8 cellular contexts compared by ENCODE assay signal in the genomic region with DNA sequence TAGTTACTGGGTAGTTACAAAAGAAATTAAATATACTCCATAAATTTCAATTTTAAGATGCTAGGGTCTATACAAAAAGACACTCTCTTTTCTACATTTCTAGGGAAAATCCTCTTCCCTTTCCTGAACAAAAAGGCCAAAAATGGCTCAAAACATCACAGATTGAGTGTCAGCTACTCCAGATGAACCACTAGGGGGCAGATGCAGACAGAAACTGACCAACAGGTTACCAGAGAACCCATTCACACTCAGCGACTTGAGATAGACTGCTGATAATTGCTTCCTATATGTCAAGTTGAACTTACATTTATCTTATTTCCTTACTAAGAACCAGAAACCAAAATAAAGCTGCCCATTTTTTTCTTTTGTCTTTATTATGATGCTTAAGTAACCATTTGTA.
DNase-seq lines count a peak whose midpoint lies in the region; ATAC-seq, FAIRE-seq and TF ChIP-seq lines count a peak whose summit lies in the region.

No MANE protein-coding gene starts in this region.

- in situ Hi-C loops in mammary epithelial cell (cut with MboI; ENCODE audit: low sequenced_read_pairs in 2 of 2): no loop called here

- H3K4me3 ChIP-seq in mammary epithelial cell (replicated peaks in 1 of 3; ENCODE audit: insufficient read depth in 1 of 3, low read depth in 2 of 3, low read length in 3 of 3) (no peak overlapping the region), pancreas (no peak overlapping the region), esophagus squamous epithelium (no peak overlapping the region)

- DNase-seq in NCI-H345 (lab: John Stamatoyannopoulos, UW): peak; percentile 9
- no peak for DNase-seq in NCI-H345 treated with DMSO at 0.1 percent for 48 hours (lab: John Stamatoyannopoulos, UW; ENCODE audit: unreplicated experiment)
- peak; percentile 9 for DNase-seq in M059J (ENCODE audit: low read depth)
- peak; percentile 4 for DNase-seq in mammary epithelial cell
- no peak for DNase-seq in pancreas
- no peak for DNase-seq in activated CD8-positive, alpha-beta memory T cell treated with anti-CD3 and anti-CD28 coated beads, Interleukin-2, amount 50 U/mL, for 4 hours
- DNase-seq in esophagus squamous epithelium (lab: John Stamatoyannopoulos, UW): no peak
- DNase-seq in NCI-H526 treated with DMSO at 0.1 percent for 48 hours (lab: John Stamatoyannopoulos, UW): no peak

- CTCF ChIA-PET in mammary epithelial cell (lab: Charles Lee; ENCODE audit: low non-redundant PET): interaction anchor here (0.6 kb wide), 1 partner anchor 137 kb away, joined by 3 read pairs; no protein-coding TSS in a partner anchor

- TF ChIP-seq CTCF in mammary epithelial cell (conservative IDR thresholded peaks at IDR 0.05 in 1 of 2, IDR thresholded peaks at IDR 0.05 in 1 of 2; ENCODE audit: extremely low read depth in 1 of 2, insufficient read depth in 1 of 2, low read depth in 1 of 2, low read length in 2 of 2) (peak; percentile 59 to 61), pancreas (IDR thresholded peaks at IDR 0.05) (peak in 3 of 4 donors; percentile 22 to 34 (median 28)), esophagus squamous epithelium (IDR thresholded peaks at IDR 0.05) (peak in 2 of 6 experiments; percentile 22 to 39)

- H3K36me3 ChIP-seq in mammary epithelial cell (ENCODE audit: insufficient read depth, low read length) (no peaks in the 10 kb centered on the region), pancreas (no peaks in the 10 kb centered on the region), esophagus squamous epithelium (no peaks in the 10 kb centered on the region)

- H3K27me3 ChIP-seq in mammary epithelial cell (ENCODE audit: insufficient read depth, low read length) (peaks cover 6% of the 10 kb centered on the region), pancreas (peaks cover 0 to 16% (median 0%) of the 10 kb centered on the region in 4 donors), esophagus squamous epithelium (no peaks in the 10 kb centered on the region)

- FAIRE-seq in pancreas (lab: Jason Lieb, UNC): no peak

- no peak overlapping the region for H3K9ac ChIP-seq in mammary epithelial cell (ENCODE audit: insufficient read depth, low read length)

- WGBS in mammary epithelial cell (ENCODE audit: low coverage, missing lambda C conversion rate): 94% methylated on average over 1 of the region's 1 CpG
- 22 to 27% methylated on average over 1 of the region's 1 CpG for WGBS in pancreas, 2 donors
- 29 to 33% methylated on average over 1 of the region's 1 CpG for WGBS in esophagus squamous epithelium, 2 donors

- no peak overlapping the region for H3K4me2 ChIP-seq in mammary epithelial cell (ENCODE audit: insufficient read depth, low read depth, low read length)

- dilution Hi-C loops in mammary epithelial cell (cut with HindIII; ENCODE audit: low sequenced_read_pairs): no loop called here

- no TSS peak for BruUV-seq in mammary epithelial cell (replicated peaks; lab: Mats Ljungman, UMichigan)

- no peaks in the 10 kb centered on the region for H3K79me2 ChIP-seq in mammary epithelial cell (ENCODE audit: insufficient read depth, low read length)

- no peaks in the 10 kb centered on the region for H4K20me1 ChIP-seq in mammary epithelial cell (ENCODE audit: insufficient read depth, low read length)

- ATAC-seq in pancreas: no peak

- intact Hi-C loops in mammary epithelial cell (cut with micrococcal nuclease) (no loop called here), pancreas (cut with DNase I) (no loop called here), esophagus squamous epithelium (cut with DNase I) (no loop called here)

- H3K27ac ChIP-seq in mammary epithelial cell (ENCODE audit: insufficient read depth, low read depth, low read length): no peak overlapping the region
- H3K27ac ChIP-seq in pancreas: no peak overlapping the region
- H3K27ac ChIP-seq in esophagus squamous epithelium: no peak overlapping the region

- H3K4me1 ChIP-seq in mammary epithelial cell (ENCODE audit: insufficient read depth, low read length): no peaks in the 10 kb centered on the region
- no peaks in the 10 kb centered on the region for H3K4me1 ChIP-seq in pancreas
- H3K4me1 ChIP-seq in esophagus squamous epithelium: no peaks in the 10 kb centered on the region

- no peak for TF ChIP-seq POLR2A in esophagus squamous epithelium (IDR thresholded peaks at IDR 0.05)

- no peak overlapping the region for H2AFZ ChIP-seq in mammary epithelial cell (ENCODE audit: low read depth, low read length)

- H3K9me3 ChIP-seq in mammary epithelial cell (replicated peaks; ENCODE audit: insufficient read depth, low read length) (no peaks in the 10 kb centered on the region), pancreas (no peaks in the 10 kb centered on the region), esophagus squamous epithelium (no peaks in the 10 kb centered on the region)

Comparison
In these comparisons a context has a peak if more than half of its experiments do, and no peak if none do; other contexts are left out.
1. DNase-seq: peak in NCI-H345 (single experiment), M059J (single experiment) and mammary epithelial cell (single experiment); none in NCI-H345 treated with DMSO at 0.1 percent for 48 hours (single experiment), pancreas (0 of 6), activated CD8-positive, alpha-beta memory T cell treated with anti-CD3 and anti-CD28 coated beads, Interleukin-2, amount 50 U/mL, for 4 hours (single experiment), esophagus squamous epithelium (single experiment) and NCI-H526 treated with DMSO at 0.1 percent for 48 hours (single experiment).